23 cellular contexts compared by ENCODE assay signal in the genomic region with DNA sequence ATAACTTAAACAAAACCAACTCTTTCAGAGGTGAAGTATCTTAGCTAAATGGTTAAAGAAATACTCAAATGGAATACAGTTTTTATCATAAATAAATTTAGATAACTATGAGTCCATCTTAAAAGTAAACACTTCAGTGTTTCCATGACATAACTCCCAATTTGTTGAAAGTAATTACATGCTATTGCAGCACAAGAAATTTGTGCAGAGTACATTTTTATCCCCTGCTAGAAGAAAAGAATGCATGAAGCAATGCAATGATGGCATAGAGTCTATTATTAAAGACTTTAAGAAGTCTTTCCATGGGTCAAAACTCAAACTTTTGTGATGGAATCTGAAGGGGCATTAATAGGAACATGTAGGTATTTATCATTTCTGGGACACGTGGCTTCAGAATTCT.
"Had no signal": no experiment of that assay in that cellular context is flagged by ENCODE, and none has a peak within 500 bp of the region (broad histone marks: within the 10 kb centered on the region; RNA-seq: fewer than 3 reads in every experiment).

No MANE protein-coding gene starts in this region.

- H3K36me3 ChIP-seq: gastrocnemius medialis, left lung, prostate gland, right atrium auricular region, sigmoid colon, stomach, thyroid gland, vagina had no signal

- H3K9me3 ChIP-seq: gastrocnemius medialis, left lung, prostate gland, right atrium auricular region, sigmoid colon, stomach, thyroid gland, vagina had no signal

- H3K27ac ChIP-seq: dorsolateral prefrontal cortex, gastrocnemius medialis, left lung, neural progenitor cell, prostate gland, right atrium auricular region, sigmoid colon, stomach, thyroid gland, vagina had no signal

- H3K4me3 ChIP-seq: dorsolateral prefrontal cortex, gastrocnemius medialis, left lung, neural progenitor cell, prostate gland, right atrium auricular region, sigmoid colon, stomach, thyroid gland, vagina had no signal

- DNase-seq: cortex of kidney; dorsolateral prefrontal cortex; effector CD4-positive, alpha-beta T cell; foreskin fibroblast; gastrocnemius medialis; head of caudate nucleus; left cardiac atrium; left lung; mesendoderm; midbrain; naive thymus-derived CD4-positive, alpha-beta T cell; sigmoid colon; stimulated activated CD4-positive, alpha-beta T cell treated with anti-CD3 and anti-CD28 coated beads, Interleukin-2, amount 100 ng/mL, for 24 hours; stimulated activated CD4-positive, alpha-beta T cell treated with anti-CD3 and anti-CD28 coated beads, Interleukin-4, amount 100 ng/mL, for 24 hours; stimulated activated naive CD4-positive, alpha-beta T cell treated with Interleukin-2 at 50 U/mL for 16 hours; stomach; thyroid gland; trophoblast cell had no signal

- ATAC-seq: gastrocnemius medialis; left cardiac atrium; left lung; stimulated activated effector memory CD8-positive, alpha-beta T cell treated with anti-CD3 and anti-CD28 coated beads, Interleukin-12 subunit alpha, Interleukin-12 subunit beta, amount 100 ng/mL, for 72 hours had no signal

- H2AFZ ChIP-seq: neural progenitor cell had no signal

- H3K4me2 ChIP-seq: neural progenitor cell had no signal

- H3K4me1 ChIP-seq: gastrocnemius medialis, left lung, neural progenitor cell, prostate gland, right atrium auricular region, sigmoid colon, thyroid gland, vagina had no signal

- H3K9ac ChIP-seq: neural progenitor cell had no signal

- H3K27me3 ChIP-seq: dorsolateral prefrontal cortex, gastrocnemius medialis, left lung, neural progenitor cell, right atrium auricular region, sigmoid colon, stomach, thyroid gland, vagina had no signal
